In genomic region chr14:95713596-95714371, GRCh38 we compare ENCODE assay signal across 9 cellular contexts. TPM values are rescaled to one million over a fixed set of nuclear protein-coding genes. Genes with fewer than 3 reads are reported as not detected.
DNase-seq lines count a peak whose midpoint lies in the region; ATAC-seq and TF ChIP-seq lines count a peak whose summit lies in the region.
"Had no signal": no experiment of that assay in that cellular context is flagged by ENCODE, and none has a peak within 500 bp of the region (broad histone marks: within the 10 kb centered on the region; RNA-seq: fewer than 3 reads in every experiment).

Gene TCL1A (minus strand): TSS chr14:95714125. CDS start chr14:95714066, 59 bp downstream.

- H3K27ac Mint-ChIP-seq in activated CD8-positive, alpha-beta memory T cell treated with anti-CD3 and anti-CD28 coated beads, Interleukin-2, amount 10 ng/mL, durations not matched to agents 7 days and 5 days = no peak within 1 kb of the TSS

- no peak for TF ChIP-seq CTCF in breast epithelium (IDR thresholded peaks at IDR 0.05)

- CTCF ChIA-PET in activated CD8-positive, alpha-beta memory T cell treated with anti-CD3 and anti-CD28 coated beads, Interleukin-2, amount 10 ng/mL, durations not matched to agents 7 days and 5 days (lab: Charles Lee) = no interaction called here

- H3K36me3 ChIP-seq in breast epithelium = no peaks in the 10 kb centered on the region

- no peak within 1 kb of the TSS for H3K4me3 Mint-ChIP-seq in activated CD8-positive, alpha-beta memory T cell treated with anti-CD3 and anti-CD28 coated beads, Interleukin-2, amount 10 ng/mL, durations not matched to agents 7 days and 5 days

- peaks cover 29% of the 10 kb centered on the region for H3K27me3 Mint-ChIP-seq in activated CD8-positive, alpha-beta memory T cell treated with anti-CD3 and anti-CD28 coated beads, Interleukin-2, amount 10 ng/mL, durations not matched to agents 7 days and 5 days

- no peaks in the 10 kb centered on the region for H3K9me3 Mint-ChIP-seq in activated CD8-positive, alpha-beta memory T cell treated with anti-CD3 and anti-CD28 coated beads, Interleukin-2, amount 10 ng/mL, durations not matched to agents 7 days and 5 days (ENCODE audit: low read depth)

- H3K4me1 ChIP-seq in mononuclear cell (ENCODE audit: insufficient read depth, low read length) (peaks cover 3% of the 10 kb centered on the region), breast epithelium (no peaks in the 10 kb centered on the region)

- no peak within 1 kb of the TSS for H3K27ac ChIP-seq in breast epithelium

- H3K4me3 ChIP-seq in mononuclear cell (ENCODE audit: low read length) (peak within 1 kb of the TSS; percentile 52), breast epithelium (no peak within 1 kb of the TSS)

- intact Hi-C loops in breast epithelium (cut with DNase I; ENCODE audit: low total_unique reads) = no loop called here

- H3K27me3 ChIP-seq in mononuclear cell (ENCODE audit: insufficient read depth, low read length) = peaks cover 9% of the 10 kb centered on the region
- H3K27me3 ChIP-seq in breast epithelium = peaks cover 0 to 22% of the 10 kb centered on the region in 2 donors

- no peaks in the 10 kb centered on the region for H3K4me1 Mint-ChIP-seq in activated CD8-positive, alpha-beta memory T cell treated with anti-CD3 and anti-CD28 coated beads, Interleukin-2, amount 10 ng/mL, durations not matched to agents 7 days and 5 days

- peak; percentile 68 for ATAC-seq in GM18868 (IDR thresholded peaks at IDR 0.05; ENCODE audit: unreplicated experiment)
- ATAC-seq in GM21717 (IDR thresholded peaks at IDR 0.05; ENCODE audit: unreplicated experiment) = peak; percentile 73
- ATAC-seq in HG03342 (IDR thresholded peaks at IDR 0.05; ENCODE audit: unreplicated experiment) = peak; percentile 79
- no peak for ATAC-seq in activated CD8-positive, alpha-beta memory T cell treated with anti-CD3 and anti-CD28 coated beads, Interleukin-2, amount 10 ng/mL, durations not matched to agents 7 days and 5 days

- TF ChIP-seq POLR2A in breast epithelium (IDR thresholded peaks at IDR 0.05) = no peak

- DNase-seq in H4 (ENCODE audit: low spot score) (no peak), C1 segment of cervical spinal cord (lab: John Stamatoyannopoulos, UW) (no peak), breast epithelium (ENCODE audit: low spot score in 2 of 2) (no peak)
- no peak for DNase-seq in activated CD8-positive, alpha-beta memory T cell treated with anti-CD3 and anti-CD28 coated beads, Interleukin-2, amount 10 ng/mL, durations not matched to agents 7 days and 5 days
- DNase-seq: NCI-H2081 treated with DMSO at 0.1 percent for 48 hours had no signal

- H3K9me3 ChIP-seq in mononuclear cell (ENCODE audit: low read depth, low read length) (no peaks in the 10 kb centered on the region), breast epithelium (no peaks in the 10 kb centered on the region)

- no peaks in the 10 kb centered on the region for H3K36me3 Mint-ChIP-seq in activated CD8-positive, alpha-beta memory T cell treated with anti-CD3 and anti-CD28 coated beads, Interleukin-2, amount 10 ng/mL, durations not matched to agents 7 days and 5 days

RNA-seq across cellular contexts. Expression of gene TCL1A, which starts in this region (rescaled TPM):
- total RNA-seq in mononuclear cell (3.0 TPM), breast epithelium (not detected)
- total RNA-seq in H4 (2014; rRNA removed; shearing (Covaris generic)) = not detected in 2 replicates
- not detected for total RNA-seq in activated CD8-positive, alpha-beta memory T cell treated with anti-CD3 and anti-CD28 coated beads, Interleukin-2, amount 10 ng/mL, durations not matched to agents 7 days and 5 days
